1 cellular context compared by ENCODE assay signal in the genomic region with DNA sequence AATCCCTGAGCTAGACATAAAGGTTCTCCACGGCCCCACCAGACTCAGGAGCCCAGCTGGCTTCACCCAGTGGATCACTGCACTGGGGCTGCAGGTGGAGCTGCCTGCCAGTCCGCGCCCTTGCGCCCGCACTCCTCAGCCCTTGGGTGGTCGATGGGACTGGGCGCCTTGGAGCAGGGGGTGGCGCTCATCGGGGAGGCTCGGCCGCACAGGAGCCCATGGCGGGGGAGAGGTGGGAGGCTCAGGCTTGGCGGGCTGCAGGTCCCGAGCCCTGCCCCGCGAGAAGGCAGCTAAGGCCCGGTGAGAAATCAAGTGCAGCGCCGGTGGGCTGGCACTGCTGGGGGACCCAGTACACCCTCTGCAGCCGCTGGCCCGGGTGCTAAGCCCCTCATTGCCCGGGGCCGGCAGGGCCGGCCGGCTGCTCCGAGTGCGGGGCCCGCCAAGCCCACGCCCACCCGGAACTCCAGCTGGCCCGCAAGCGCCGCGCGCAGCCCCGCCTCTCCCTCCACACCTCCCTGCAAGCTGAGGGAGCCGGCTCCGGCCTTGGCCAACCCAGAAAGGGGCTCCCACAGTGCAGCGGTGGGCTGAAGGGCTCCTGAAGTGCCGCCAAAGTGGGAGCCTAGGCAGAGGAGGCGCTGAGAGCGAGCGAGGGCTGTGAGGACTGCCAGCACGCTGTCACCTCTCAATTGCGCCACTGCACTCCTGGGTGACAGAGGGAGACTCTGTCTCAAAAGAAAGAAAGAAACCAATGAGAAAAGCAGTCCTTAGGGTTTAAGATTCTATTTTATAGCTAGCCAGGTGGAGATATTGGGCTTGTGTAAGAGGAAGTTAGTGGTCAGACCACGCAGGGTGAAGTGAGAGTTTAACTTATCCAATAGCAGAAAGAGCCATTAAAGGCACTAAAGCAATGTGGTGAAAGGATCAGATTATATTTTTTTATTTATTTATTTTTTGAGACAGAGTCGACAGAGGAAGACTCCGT.
TF ChIP-seq lines count a peak whose summit lies in the region.

No MANE protein-coding gene starts in this region.

TF ChIP-seq in GM12878, 131 proteins besides CTCF, POLR2A, EP300 and RAD21:
- TF ChIP-seq RUNX3 (IDR thresholded peaks at IDR 0.05; ENCODE audit: low read length) = peak; percentile 20; the same call in 1 of the 2 replicates
